In the genomic region with DNA sequence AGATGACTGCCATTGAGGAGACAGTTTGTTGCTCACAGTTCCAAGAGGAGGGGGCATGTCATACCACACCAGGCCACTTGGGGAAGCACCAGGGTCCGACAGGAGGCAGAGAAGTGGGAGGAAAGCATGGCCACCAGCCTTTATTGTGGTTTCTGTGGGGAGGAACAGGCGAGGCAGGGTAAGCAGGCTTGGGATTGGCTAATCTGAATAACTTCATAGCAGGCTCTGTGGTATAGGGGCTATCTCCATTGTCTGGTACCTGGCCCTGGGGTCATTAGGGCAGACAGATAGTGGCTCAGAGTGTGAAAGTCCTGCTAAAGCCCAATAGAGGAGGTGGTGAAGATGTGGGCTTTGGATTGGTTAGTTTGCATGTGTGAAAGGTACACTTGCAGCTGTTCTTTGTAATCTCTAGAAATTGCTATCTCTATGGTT, we compare ENCODE assay signal across 12 cellular contexts.
A peak's percentile ranks its signal among the peaks of the same experiment; 100 is the strongest.
DNase-seq lines count a peak whose midpoint lies in the region; ATAC-seq and TF ChIP-seq lines count a peak whose summit lies in the region.
"Had no signal": no experiment of that assay in that cellular context is flagged by ENCODE, and none has a peak within 500 bp of the region (broad histone marks: within the 10 kb centered on the region; RNA-seq: fewer than 3 reads in every experiment).

No MANE protein-coding gene starts in this region.

- peak; percentile 58 for ATAC-seq in stimulated activated effector memory CD8-positive, alpha-beta T cell treated with anti-CD3 and anti-CD28 coated beads, Interleukin-12 subunit alpha, Interleukin-12 subunit beta, amount 100 ng/mL, for 72 hours
- ATAC-seq in GM21381 (IDR thresholded peaks at IDR 0.05; ENCODE audit: unreplicated experiment), result no peak
- ATAC-seq: CD8-positive, alpha-beta T cell; effector memory CD8-positive, alpha-beta T cell had no signal

- peak overlapping the region; percentile 20; the same call in 1 of the 2 replicates for H2AFZ ChIP-seq in KMS-11 (ENCODE audit: low read depth)

- no peaks in the 10 kb centered on the region for H3K4me1 Mint-ChIP-seq in activated naive CD4-positive, alpha-beta T cell treated with anti-CD3 and anti-CD28 coated beads, Interleukin-2, amount 10 ng/mL, durations not matched to agents 7 days and 5 days
- H3K4me1 Mint-ChIP-seq in stimulated activated effector memory CD8-positive, alpha-beta T cell treated with anti-CD3 and anti-CD28 coated beads, Interleukin-12 subunit alpha, Interleukin-12 subunit beta, amount 100 ng/mL, for 72 hours, result no peaks in the 10 kb centered on the region

- H3K36me3 ChIP-seq in KMS-11 (ENCODE audit: insufficient read depth), result no peaks in the 10 kb centered on the region

- no peak overlapping the region for H3K27ac Mint-ChIP-seq in activated naive CD4-positive, alpha-beta T cell treated with anti-CD3 and anti-CD28 coated beads, Interleukin-2, amount 10 ng/mL, durations not matched to agents 7 days and 5 days
- no peak overlapping the region for H3K27ac Mint-ChIP-seq in stimulated activated effector memory CD8-positive, alpha-beta T cell treated with anti-CD3 and anti-CD28 coated beads, Interleukin-12 subunit alpha, Interleukin-12 subunit beta, amount 100 ng/mL, for 72 hours
- H3K27ac Mint-ChIP-seq: activated T-helper 2 cell treated with anti-CD3 and anti-CD28 coated beads, Interferon-gamma antibody, Interleukin-2, Interleukin-4, amounts not matched to agents 10 μg/mL and 5 μg/mL and 100 μg/mL, durations not matched to agents 14 hours and 24 hours and 36 hours; CD8-positive, alpha-beta T cell; effector memory CD8-positive, alpha-beta T cell had no signal

- in situ Hi-C loops in astrocyte of the spinal cord (cut with HindIII; ENCODE audit: low sequenced_read_pairs), result no loop called here

- H3K4me2 ChIP-seq in KMS-11, result no peak overlapping the region

- no peaks in the 10 kb centered on the region for H3K79me2 ChIP-seq in KMS-11 (ENCODE audit: insufficient read depth, low read depth)

- H3K4me3 ChIP-seq in KMS-11 (IDR thresholded peaks at IDR 0.05; ENCODE audit: insufficient read depth, low read depth, low read length) (no peak overlapping the region), astrocyte of the spinal cord (ENCODE audit: low read depth, low read length) (no peak overlapping the region)

- peaks cover 12% of the 10 kb centered on the region for H3K4me1 ChIP-seq in KMS-11 (ENCODE audit: low read depth, poor library complexity, severe bottlenecking)

- no peaks in the 10 kb centered on the region for H4K20me1 ChIP-seq in KMS-11 (ENCODE audit: insufficient read depth)

- DNase-seq in activated naive CD4-positive, alpha-beta T cell treated with anti-CD3 and anti-CD28 coated beads, Interleukin-2, amount 10 ng/mL, durations not matched to agents 7 days and 5 days, result peak; percentile 34
- DNase-seq in activated naive CD4-positive, alpha-beta T cell treated with anti-CD3 and anti-CD28 coated beads, Interleukin-2, amount 50 U/mL, for 16 hours, result no peak
- DNase-seq in astrocyte of the spinal cord (ENCODE audit: low read depth, low spot score) (no peak), nucleus accumbens (lab: John Stamatoyannopoulos, UW) (no peak), NOMO-1 treated with dmso at 0.1 percent for 144 hours (lab: John Stamatoyannopoulos, UW; ENCODE audit: unreplicated experiment) (no peak)
- peak in 1 of 2 donors; percentile 50 for DNase-seq in stimulated activated effector memory CD8-positive, alpha-beta T cell treated with anti-CD3 and anti-CD28 coated beads, Interleukin-12 subunit alpha, Interleukin-12 subunit beta, amount 100 ng/mL, for 72 hours (ENCODE audit: low spot score in 2 of 2)
- DNase-seq: CD8-positive, alpha-beta T cell; effector memory CD8-positive, alpha-beta T cell; NCI-H1436 had no signal

- CTCF ChIA-PET in activated naive CD4-positive, alpha-beta T cell treated with anti-CD3 and anti-CD28 coated beads, Interleukin-2, amount 10 ng/mL, durations not matched to agents 7 days and 5 days (lab: Charles Lee), result no interaction called here

- H3K27ac ChIP-seq in KMS-11, result no peak overlapping the region

- TF ChIP-seq CTCF in KMS-11 (conservative IDR thresholded peaks at IDR 0.05; ENCODE audit: low read depth, low read length) (peak; percentile 78), astrocyte of the spinal cord (IDR thresholded peaks at IDR 0.05; ENCODE audit: low read depth, low read length) (peak; percentile 27)

- no peaks in the 10 kb centered on the region for H3K27me3 Mint-ChIP-seq in activated naive CD4-positive, alpha-beta T cell treated with anti-CD3 and anti-CD28 coated beads, Interleukin-2, amount 10 ng/mL, durations not matched to agents 7 days and 5 days

- H3K27me3 ChIP-seq in KMS-11 (ENCODE audit: insufficient read depth, low read depth), result no peaks in the 10 kb centered on the region

- no peaks in the 10 kb centered on the region for H3K36me3 Mint-ChIP-seq in activated naive CD4-positive, alpha-beta T cell treated with anti-CD3 and anti-CD28 coated beads, Interleukin-2, amount 10 ng/mL, durations not matched to agents 7 days and 5 days
- no peaks in the 10 kb centered on the region for H3K36me3 Mint-ChIP-seq in stimulated activated effector memory CD8-positive, alpha-beta T cell treated with anti-CD3 and anti-CD28 coated beads, Interleukin-12 subunit alpha, Interleukin-12 subunit beta, amount 100 ng/mL, for 72 hours
- H3K36me3 Mint-ChIP-seq: CD8-positive, alpha-beta T cell had no signal

- H3K4me3 Mint-ChIP-seq in activated naive CD4-positive, alpha-beta T cell treated with anti-CD3 and anti-CD28 coated beads, Interleukin-2, amount 10 ng/mL, durations not matched to agents 7 days and 5 days, result no peak overlapping the region
- H3K4me3 Mint-ChIP-seq in stimulated activated effector memory CD8-positive, alpha-beta T cell treated with anti-CD3 and anti-CD28 coated beads, Interleukin-12 subunit alpha, Interleukin-12 subunit beta, amount 100 ng/mL, for 72 hours, result no peak overlapping the region
- H3K4me3 Mint-ChIP-seq: CD8-positive, alpha-beta T cell; effector memory CD8-positive, alpha-beta T cell had no signal

- no peak overlapping the region for H3K9ac ChIP-seq in KMS-11

- H3K9me3 Mint-ChIP-seq in activated naive CD4-positive, alpha-beta T cell treated with anti-CD3 and anti-CD28 coated beads, Interleukin-2, amount 10 ng/mL, durations not matched to agents 7 days and 5 days, result peaks cover 1% of the 10 kb centered on the region
- H3K9me3 Mint-ChIP-seq in stimulated activated effector memory CD8-positive, alpha-beta T cell treated with anti-CD3 and anti-CD28 coated beads, Interleukin-12 subunit alpha, Interleukin-12 subunit beta, amount 100 ng/mL, for 72 hours, result no peaks in the 10 kb centered on the region
- H3K9me3 Mint-ChIP-seq: activated T-helper 2 cell treated with anti-CD3 and anti-CD28 coated beads, Interferon-gamma antibody, Interleukin-2, Interleukin-4, amounts not matched to agents 10 μg/mL and 5 μg/mL and 100 μg/mL, durations not matched to agents 14 hours and 24 hours and 36 hours; CD8-positive, alpha-beta T cell; effector memory CD8-positive, alpha-beta T cell had no signal
